Comparison of ENCODE assay signal across 1 cellular context in genomic region chr10:119446441-119447277, GRCh38.
TF ChIP-seq lines count a peak whose summit lies in the region.

No MANE protein-coding gene starts in this region.

TF ChIP-seq in IMR-90, 13 proteins besides CTCF, POLR2A, EP300 and RAD21 (continued from another document):
- TF ChIP-seq, protein P1, sequence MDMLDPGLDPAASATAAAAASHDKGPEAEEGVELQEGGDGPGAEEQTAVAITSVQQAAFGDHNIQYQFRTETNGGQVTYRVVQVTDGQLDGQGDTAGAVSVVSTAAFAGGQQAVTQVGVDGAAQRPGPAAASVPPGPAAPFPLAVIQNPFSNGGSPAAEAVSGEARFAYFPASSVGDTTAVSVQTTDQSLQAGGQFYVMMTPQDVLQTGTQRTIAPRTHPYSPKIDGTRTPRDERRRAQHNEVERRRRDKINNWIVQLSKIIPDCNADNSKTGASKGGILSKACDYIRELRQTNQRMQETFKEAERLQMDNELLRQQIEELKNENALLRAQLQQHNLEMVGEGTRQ (IDR thresholded peaks at IDR 0.05; ENCODE audit: low read depth, low read length): no peak
- TF ChIP-seq MAFK (IDR thresholded peaks at IDR 0.05; ENCODE audit: low read depth, low read length) (no peak), ELK1 (IDR thresholded peaks at IDR 0.05; ENCODE audit: borderline replicate concordance, low read depth, low read length) (no peak), RCOR1 (IDR thresholded peaks at IDR 0.05; ENCODE audit: insufficient replicate concordance, low read length) (no peak), RFX5 (IDR thresholded peaks at IDR 0.05; ENCODE audit: low read depth, low read length) (no peak), NFE2L2 (IDR thresholded peaks at IDR 0.05; ENCODE audit: low read depth, low read length) (no peak)
